Comparison of ENCODE assay signal across 8 cellular contexts in the genomic region with DNA sequence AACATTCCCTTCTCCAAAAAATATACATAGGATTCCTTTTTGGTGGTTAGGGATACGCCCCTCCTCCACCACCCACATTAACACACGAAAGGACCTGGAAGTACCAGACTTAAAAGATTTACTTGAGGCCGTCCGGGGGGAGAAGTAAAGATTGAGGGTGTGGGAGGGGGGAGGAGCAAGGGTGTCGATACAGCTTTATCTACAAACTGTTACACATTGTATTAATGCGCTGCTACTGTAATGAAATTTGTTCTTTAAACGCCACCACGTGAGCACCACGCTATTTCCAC. TPM values are rescaled to one million over a fixed set of nuclear protein-coding genes. Genes with fewer than 3 reads are reported as not detected.
A peak's percentile ranks its signal among the peaks of the same experiment; 100 is the strongest.
DNase-seq lines count a peak whose midpoint lies in the region; ATAC-seq and TF ChIP-seq lines count a peak whose summit lies in the region.

No MANE protein-coding gene starts in this region.

- 1% methylated on average over 9 of the region's 9 CpGs for WGBS in lung, 2 donors
- 1% methylated on average over 9 of the region's 9 CpGs for WGBS in urinary bladder

- H3K4me3 ChIP-seq in KMS-11 (IDR thresholded peaks at IDR 0.05; ENCODE audit: insufficient read depth, low read depth, low read length) (no peak overlapping the region), lung (peak overlapping the region; percentile 97), urinary bladder (ENCODE audit: low read depth, low read length) (peak overlapping the region; percentile 84)

- H2AFZ ChIP-seq in KMS-11 (ENCODE audit: low read depth), result peak overlapping the region; percentile 87

- no peak for TF ChIP-seq CTCF in KMS-11 (conservative IDR thresholded peaks at IDR 0.05; ENCODE audit: low read depth, low read length)
- no peak for TF ChIP-seq CTCF in brain (conservative IDR thresholded peaks at IDR 0.05)
- TF ChIP-seq CTCF in lung (IDR thresholded peaks at IDR 0.05; ENCODE audit: control extremely low read depth, extremely low read depth), result no peak
- no peak for TF ChIP-seq CTCF in GM13976 (IDR thresholded peaks at IDR 0.05; ENCODE audit: borderline replicate concordance, control extremely low read depth, extremely low read depth, insufficient read depth, missing control alignments)

- peak overlapping the region; percentile 97 for H3K4me2 ChIP-seq in KMS-11

- peak overlapping the region; percentile 83 for H3K9ac ChIP-seq in ES-I3 (ENCODE audit: low read depth, low read length)
- peak overlapping the region; percentile 80 for H3K9ac ChIP-seq in KMS-11

- ATAC-seq in lung (ENCODE audit: insufficient read depth, low FRiP score) (no peak), GM19452 (IDR thresholded peaks at IDR 0.05; ENCODE audit: unreplicated experiment) (no peak)

- in situ Hi-C loops in GM13976 (cut with MboI; ENCODE audit: low sequenced_read_pairs, unreplicated experiment), result no loop called here

- H3K79me2 ChIP-seq in KMS-11 (ENCODE audit: insufficient read depth, low read depth), result peaks cover 39% of the 10 kb centered on the region

- no peaks in the 10 kb centered on the region for H3K9me3 ChIP-seq in ES-I3 (ENCODE audit: control insufficient read depth, insufficient read depth, low read length)
- no peaks in the 10 kb centered on the region for H3K9me3 ChIP-seq in lung (ENCODE audit: control insufficient read depth in 2 of 2, insufficient read depth in 1 of 2, low read length in 1 of 2)

- H3K36me3 ChIP-seq in ES-I3 (ENCODE audit: insufficient read depth, low read length), result peaks cover 13% of the 10 kb centered on the region
- peaks cover 6% of the 10 kb centered on the region; the same call in 1 of the 2 replicates for H3K36me3 ChIP-seq in KMS-11 (ENCODE audit: insufficient read depth)
- peaks cover under 1 to 8% of the 10 kb centered on the region in 2 donors for H3K36me3 ChIP-seq in lung (ENCODE audit: control insufficient read depth in 2 of 2, insufficient read depth in 2 of 2, low read length in 2 of 2)
- peaks cover under 1% of the 10 kb centered on the region for H3K36me3 ChIP-seq in urinary bladder (ENCODE audit: insufficient read depth)

- peaks cover 28% of the 10 kb centered on the region for H3K36me3 Mint-ChIP-seq in brain

- peak overlapping the region; percentile 95 to 99 (median 98) for H3K27ac Mint-ChIP-seq in brain

- peak overlapping the region; percentile 99 to 100 (median 100) for H3K4me3 Mint-ChIP-seq in brain

- no peaks in the 10 kb centered on the region for H4K20me1 ChIP-seq in KMS-11 (ENCODE audit: insufficient read depth)

- no peak for DNase-seq in lung (ENCODE audit: low spot score)
- no peak for DNase-seq in Kasumi-1 (lab: John Stamatoyannopoulos, UW)
- DNase-seq in GM13976 (ENCODE audit: low spot score), result no peak

- peaks cover 31% of the 10 kb centered on the region for H3K4me1 Mint-ChIP-seq in brain

- no peaks in the 10 kb centered on the region for H3K4me1 ChIP-seq in ES-I3 (ENCODE audit: insufficient read depth, low read length)
- H3K4me1 ChIP-seq in KMS-11 (ENCODE audit: low read depth, poor library complexity, severe bottlenecking), result peaks cover 19% of the 10 kb centered on the region
- peaks cover 5 to 12% of the 10 kb centered on the region in 2 donors for H3K4me1 ChIP-seq in lung (ENCODE audit: control insufficient read depth in 2 of 2, insufficient read depth in 2 of 2, low read length in 2 of 2)
- no peaks in the 10 kb centered on the region for H3K4me1 ChIP-seq in urinary bladder (ENCODE audit: insufficient read depth)

- H3K9me3 Mint-ChIP-seq in brain, result no peaks in the 10 kb centered on the region

- H3K27me3 ChIP-seq in KMS-11 (ENCODE audit: insufficient read depth, low read depth) (no peaks in the 10 kb centered on the region), lung (ENCODE audit: control insufficient read depth, insufficient read depth) (no peaks in the 10 kb centered on the region)

- H3K27ac ChIP-seq in KMS-11, result peak overlapping the region; percentile 38
- H3K27ac ChIP-seq in lung (ENCODE audit: low read depth in 1 of 2, low read length in 1 of 2), result peak overlapping the region; percentile 60 to 91
- no peak overlapping the region for H3K27ac ChIP-seq in urinary bladder (ENCODE audit: low read depth)

- H3K27me3 Mint-ChIP-seq in brain, result peaks cover 16% of the 10 kb centered on the region

RNA-seq across cellular contexts. Expression of a gene that starts 0.5 kb away (rescaled TPM):
- polyA plus RNA-seq in brain (ENCODE audit: insufficient read depth, low read depth, low replicate concordance), result 5.4 TPM
- 10 to 100 TPM in 1 of 2 donors, 1 to 10 TPM in 1; 8.3 to 12.0 TPM for total RNA-seq in lung
- 10 to 100 TPM in 1 of 2 donors, 1 to 10 TPM in 1; 6.3 to 12.9 TPM for polyA plus RNA-seq in lung
- 9.4 TPM for total RNA-seq in urinary bladder
- polyA plus RNA-seq in urinary bladder, result 7.0 TPM

RNA-seq across cellular contexts. Expression of a gene that starts 0.7 kb away (rescaled TPM):
- polyA plus RNA-seq in brain (ENCODE audit: insufficient read depth, low read depth, low replicate concordance) (68.1 TPM), lung (10 to 100 TPM; 10.5 to 30.4 TPM), urinary bladder (35.2 TPM)
- total RNA-seq in lung (10 to 100 TPM; 39.0 to 46.2 TPM), urinary bladder (36.3 TPM)

RNA-seq across cellular contexts. Expression of a gene that starts 38.1 kb away (rescaled TPM):
- 49.3 TPM for polyA plus RNA-seq in brain (ENCODE audit: insufficient read depth, low read depth, low replicate concordance)
- 1 to 10 TPM; 3.2 to 3.3 TPM for total RNA-seq in lung
- 1 to 10 TPM; 1.9 to 3.6 TPM for polyA plus RNA-seq in lung
- 3.5 TPM for total RNA-seq in urinary bladder
- polyA plus RNA-seq in urinary bladder, result 1.3 TPM

RNA-seq across cellular contexts. Expression of a gene that starts 44.5 kb away (rescaled TPM):
- polyA plus RNA-seq in brain (ENCODE audit: insufficient read depth, low read depth, low replicate concordance) (160 TPM), lung (100 to 1,000 TPM in 1 of 2 donors, 10 to 100 TPM in 1; 96.5 to 127 TPM), urinary bladder (171 TPM)
- total RNA-seq in lung (10 to 100 TPM; 67.4 to 83.7 TPM), urinary bladder (76.7 TPM)

Comparison
In these comparisons a context has a peak if more than half of its experiments do, and no peak if none do; other contexts are left out.
1. RNA of a gene that starts 38.1 kb away (polyA plus RNA-seq): 49.3 TPM in brain (single experiment); 1.9 to 3.6 TPM in lung and 1.3 TPM in urinary bladder (single experiment); every median in the first group is over 10 times any median in the second.